Comparison of ENCODE assay signal across 1 cellular context in the genomic region with DNA sequence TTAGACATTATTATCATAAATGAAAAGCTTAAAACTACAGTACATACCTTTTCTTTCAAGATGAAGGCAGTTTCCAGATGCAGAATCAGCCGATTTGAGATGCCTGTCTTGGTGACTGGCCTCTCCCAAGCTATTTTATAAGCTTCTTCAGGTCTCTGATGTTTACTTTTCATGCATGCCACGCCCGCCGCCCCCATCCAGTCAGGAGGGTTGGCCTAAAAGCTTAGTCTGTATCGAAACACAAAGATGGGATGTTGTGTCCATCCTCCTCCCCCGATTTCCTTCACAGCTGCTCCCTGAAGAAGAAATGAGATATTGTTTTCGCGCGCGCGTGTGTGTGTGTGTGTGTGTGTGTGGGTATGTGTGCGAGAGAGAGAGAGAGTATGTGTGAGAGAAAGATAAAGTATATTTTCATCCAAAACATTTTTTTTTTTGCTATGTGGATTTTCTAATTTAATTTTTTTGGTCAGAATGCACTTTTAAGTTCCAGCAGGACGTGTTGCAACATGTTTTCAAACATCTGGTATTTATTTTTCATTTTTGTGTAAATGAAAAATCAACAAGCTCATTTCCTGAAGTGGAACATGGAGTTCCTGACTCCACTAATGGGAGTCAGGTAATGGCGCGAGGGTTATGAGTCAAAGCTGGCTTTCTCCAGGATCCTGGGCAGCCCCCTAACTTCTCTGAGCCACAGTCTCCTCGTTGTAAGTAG.
TF ChIP-seq lines count a peak whose summit lies in the region.

TSS of gene APOD (minus strand) at position 110 of the 712 bp plus-strand sequence. CDS start 4,479 bp downstream, outside the sequence.

TF ChIP-seq in GM23338, 12 proteins besides CTCF, POLR2A, EP300 and RAD21 (continued from another document):
- TF ChIP-seq NANOG (IDR thresholded peaks at IDR 0.05; ENCODE audit: borderline replicate concordance) (no peak), STAT1 (IDR thresholded peaks at IDR 0.05; ENCODE audit: unreplicated experiment) (no peak)
